ENCODE assay signal across 11 cellular contexts in genomic region chr6:46983007-46983411, GRCh38. TPM values are rescaled to one million over a fixed set of nuclear protein-coding genes. Genes with fewer than 3 reads are reported as not detected.
DNase-seq lines count a peak whose midpoint lies in the region; ATAC-seq lines count a peak whose summit lies in the region.
"Had no signal": no experiment of that assay in that cellular context is flagged by ENCODE, and none has a peak within 500 bp of the region (broad histone marks: within the 10 kb centered on the region; RNA-seq: fewer than 3 reads in every experiment).

No MANE protein-coding gene starts in this region.

- DNase-seq in GM23248 (peak; percentile 15), NCI-H748 (lab: John Stamatoyannopoulos, UW; ENCODE audit: unreplicated experiment) (peak; percentile 54), foreskin melanocyte (peak; percentile 64), pons (ENCODE audit: low spot score) (no peak), NCI-H2227 (lab: John Stamatoyannopoulos, UW; ENCODE audit: unreplicated experiment) (no peak)
- DNase-seq: dorsolateral prefrontal cortex, IMR-90, NCI-H446 treated with DMSO at 0.1 percent for 48 hours had no signal

- H3K79me2 ChIP-seq in GM23248 (ENCODE audit: insufficient read depth) = no peaks in the 10 kb centered on the region

- no peak overlapping the region for H2AFZ ChIP-seq in GM23248

- ATAC-seq in GM18861 (IDR thresholded peaks at IDR 0.05; ENCODE audit: unreplicated experiment) = no peak
- ATAC-seq: sciatic nerve had no signal

- no peaks in the 10 kb centered on the region for H3F3A ChIP-seq in GM23248 (ENCODE audit: insufficient read depth)

- no peak overlapping the region for H3K4me2 ChIP-seq in GM23248 (ENCODE audit: unreplicated experiment)
- peak overlapping the region; percentile 17 for H3K4me2 ChIP-seq in skeletal muscle satellite cell (ENCODE audit: low read length)

- no peaks in the 10 kb centered on the region for H3K9me3 ChIP-seq in GM23248 (ENCODE audit: low read depth)
- H3K9me3 ChIP-seq in skeletal muscle satellite cell (replicated peaks; ENCODE audit: low read length) = no peaks in the 10 kb centered on the region

- in situ Hi-C loops in GM23248 (cut with MboI) = no loop called here

- 0 out of 2 replicates have a peak, but pooled peaks cover 7% of the 10 kb centered on the region for H3K4me1 ChIP-seq in GM23248 (ENCODE audit: insufficient read depth)
- H3K4me1 ChIP-seq in skeletal muscle satellite cell (ENCODE audit: control insufficient read depth, insufficient read depth, low read length) = peaks cover 38% of the 10 kb centered on the region

- no peak overlapping the region for H3K9ac ChIP-seq in GM23248
- H3K9ac ChIP-seq in skeletal muscle satellite cell (ENCODE audit: low read depth, low read length) = peak overlapping the region; percentile 21

- H3K4me3 ChIP-seq in GM23248 (no peak overlapping the region), skeletal muscle satellite cell (ENCODE audit: low read length) (no peak overlapping the region)
- H3K4me3 ChIP-seq: dorsolateral prefrontal cortex had no signal

- H3K36me3 ChIP-seq in GM23248 (ENCODE audit: low read depth) = no peaks in the 10 kb centered on the region
- no peaks in the 10 kb centered on the region for H3K36me3 ChIP-seq in skeletal muscle satellite cell (ENCODE audit: insufficient read depth, low read length)

- no peaks in the 10 kb centered on the region for H4K20me1 ChIP-seq in GM23248 (ENCODE audit: insufficient read depth)

- H3K9me2 ChIP-seq in GM23248 (ENCODE audit: insufficient read depth) = no peaks in the 10 kb centered on the region

- no peaks in the 10 kb centered on the region for H3K27me3 ChIP-seq in GM23248 (replicated peaks; ENCODE audit: insufficient read depth)
- H3K27me3 ChIP-seq in skeletal muscle satellite cell (ENCODE audit: control insufficient read depth, insufficient read depth, low read length) = no peaks in the 10 kb centered on the region
- H3K27me3 ChIP-seq: dorsolateral prefrontal cortex had no signal

- no peak overlapping the region for H3K27ac ChIP-seq in GM23248
- H3K27ac ChIP-seq: dorsolateral prefrontal cortex had no signal

RNA-seq across cellular contexts. Expression of gene ADGRF1, which starts 59.1 kb away (rescaled TPM):
- not detected in 2 replicates for total RNA-seq in GM23248 (2014; rRNA removed; shearing (Covaris generic))
- polyA plus RNA-seq in GM23248 (2016; fragmentation: Nextera tagmentation; extraction: Ambion mirVana) = not detected in 2 replicates
- not detected in 2 replicates for total RNA-seq in skeletal muscle satellite cell (2012; rRNA removed)
- total RNA-seq: dorsolateral prefrontal cortex, IMR-90 had no signal
- polyA plus RNA-seq: IMR-90 had no signal

Comparison
In these comparisons a context has a peak if more than half of its experiments do, and no peak if none do; other contexts are left out.
1. DNase-seq: peak in GM23248 (single experiment), NCI-H748 (single experiment) and foreskin melanocyte (single experiment); none in pons (single experiment) and NCI-H2227 (single experiment).